In genomic region chrX:110561036-110561435, GRCh38 we compare ENCODE assay signal across 30 cellular contexts.
DNase-seq lines count a peak whose midpoint lies in the region; ATAC-seq and TF ChIP-seq lines count a peak whose summit lies in the region.
"Had no signal": no experiment of that assay in that cellular context is flagged by ENCODE, and none has a peak within 500 bp of the region (broad histone marks: within the 10 kb centered on the region; RNA-seq: fewer than 3 reads in every experiment).

No MANE protein-coding gene starts in this region.

- H3K9me2 ChIP-seq in GM23248 (ENCODE audit: insufficient read depth): no peaks in the 10 kb centered on the region
- H3K9me2 ChIP-seq: SK-N-SH had no signal

- POLR2A ChIA-PET in A673 (lab: Charles Lee; ENCODE audit: low non-redundant PET): no interaction called here

- no peaks in the 10 kb centered on the region; the same call in 1 of the 2 replicates for H3F3A ChIP-seq in GM23248 (ENCODE audit: insufficient read depth)

- CTCF ChIA-PET in A673 (lab: Charles Lee): no interaction called here

- H3K27ac ChIP-seq in A673 (ENCODE audit: low read depth, low read length, poor library complexity, severe bottlenecking): no peak overlapping the region
- no peak overlapping the region for H3K27ac ChIP-seq in GM23248
- H3K27ac ChIP-seq in SJCRH30: no peak overlapping the region
- no peak overlapping the region for H3K27ac ChIP-seq in sigmoid colon
- H3K27ac ChIP-seq: A549, C4-2B, esophagus muscularis mucosa, heart right ventricle, VCaP had no signal

- no peak overlapping the region for H3K9ac ChIP-seq in GM23248
- H3K9ac ChIP-seq: SK-N-SH had no signal

- no peak overlapping the region for H3K4me2 ChIP-seq in GM23248 (ENCODE audit: unreplicated experiment)
- H3K4me2 ChIP-seq: A549, SK-N-SH had no signal

- no peak for ATAC-seq in GM18505 (IDR thresholded peaks at IDR 0.05; ENCODE audit: unreplicated experiment)
- ATAC-seq: A549, heart right ventricle, T-helper 17 cell had no signal

- no peak for TF ChIP-seq EP300 in sigmoid colon (IDR thresholded peaks at IDR 0.05)

- intact Hi-C loops in A673 (cut with micrococcal nuclease; ENCODE audit: unreplicated experiment) (no loop called here), sigmoid colon (cut with DNase I) (no loop called here)

- H4K20me1 ChIP-seq in GM23248 (ENCODE audit: insufficient read depth): no peaks in the 10 kb centered on the region

- TF ChIP-seq POLR2A in GM18505 (IDR thresholded peaks at IDR 0.05; ENCODE audit: borderline replicate concordance, extremely low read depth, insufficient read depth, insufficient read length) (no peak), sigmoid colon (IDR thresholded peaks at IDR 0.05) (no peak)

- no peaks in the 10 kb centered on the region for H3K79me2 ChIP-seq in GM23248 (ENCODE audit: insufficient read depth)

- H3K4me3 ChIP-seq in A673 (ENCODE audit: low read depth, low read length, poor library complexity, severe bottlenecking) (no peak overlapping the region), GM23248 (no peak overlapping the region), SJCRH30 (no peak overlapping the region), fibroblast of the aortic adventitia (ENCODE audit: low read depth, low read length) (no peak overlapping the region), sigmoid colon (no peak overlapping the region)
- H3K4me3 ChIP-seq: A549, esophagus muscularis mucosa, heart right ventricle had no signal

- H3K27me3 ChIP-seq in A673 (replicated peaks; ENCODE audit: insufficient read depth, low read depth, low read length, poor library complexity): no peaks in the 10 kb centered on the region
- no peaks in the 10 kb centered on the region for H3K27me3 ChIP-seq in GM23248 (replicated peaks; ENCODE audit: insufficient read depth)
- H3K27me3 ChIP-seq in SJCRH30: no peaks in the 10 kb centered on the region
- no peaks in the 10 kb centered on the region for H3K27me3 ChIP-seq in sigmoid colon
- H3K27me3 ChIP-seq: esophagus muscularis mucosa, heart right ventricle had no signal

- in situ Hi-C loops in GM23248 (cut with MboI): no loop called here

- 13% methylated on average over 1 of the region's 2 CpGs; no CpG with 5 or more reads in 1 of the 2 experiments for WGBS in GM23248 (ENCODE audit: low coverage in 1 of 2, low lambda C conversion rate in 2 of 2, missing lambda C conversion rate in 2 of 2), 2 experiments
- WGBS in sigmoid colon, 2 donors: 51 to 84% methylated on average over 2 of the region's 2 CpGs

- no peaks in the 10 kb centered on the region for H3K36me3 ChIP-seq in A673 (ENCODE audit: insufficient read depth, low read length, poor library complexity, severe bottlenecking)
- no peaks in the 10 kb centered on the region for H3K36me3 ChIP-seq in GM23248 (ENCODE audit: low read depth)
- H3K36me3 ChIP-seq in SJCRH30: no peaks in the 10 kb centered on the region
- H3K36me3 ChIP-seq in sigmoid colon: no peaks in the 10 kb centered on the region
- H3K36me3 ChIP-seq: esophagus muscularis mucosa, heart right ventricle had no signal

- H2AFZ ChIP-seq in GM23248: no peak overlapping the region

- BruUV-seq in A673 (replicated peaks; lab: Mats Ljungman, UMichigan): no TSS peak

- DNase-seq in A673 (ENCODE audit: low spot score): peak; percentile 29
- peak; percentile 70 for DNase-seq in GM23248
- peak; percentile 11 to 18 for DNase-seq in SJCRH30
- DNase-seq in fibroblast of the aortic adventitia (ENCODE audit: low read depth): peak; percentile 73
- no peak for DNase-seq in sigmoid colon
- no peak for DNase-seq in dermis blood vessel endothelial cell
- no peak for DNase-seq in MV-4-11 (lab: John Stamatoyannopoulos, UW)
- DNase-seq: activated CD4-positive, alpha-beta T cell treated with anti-CD3 and anti-CD28 coated beads, Interleukin-2, amount 10 ng/mL, durations not matched to agents 24 days and 14 days; activated naive CD4-positive, alpha-beta T cell treated with anti-CD3 and anti-CD28 coated beads, Interleukin-2, amount 10 ng/mL, durations not matched to agents 7 days and 5 days; amygdala; cortex of kidney; DMS79 treated with DMSO at 0.1 percent for 48 hours; endodermal cell; heart right ventricle; KG1; mesendoderm; naive B cell; NCI-H1694 treated with DMSO at 0.1 percent for 48 hours; NCI-H2171; NCI-H510A treated with DMSO at 0.1 percent for 48 hours; nucleus accumbens; SK-N-SH; small intestine; stimulated activated CD4-positive, alpha-beta T cell treated with anti-CD3 and anti-CD28 coated beads, Interleukin-2, amount 100 ng/mL, for 24 hours; T-helper 17 cell had no signal

- H3K4me1 ChIP-seq in A673 (ENCODE audit: insufficient read depth, low read length, poor library complexity, severe bottlenecking) (no peaks in the 10 kb centered on the region), GM23248 (ENCODE audit: insufficient read depth) (0 out of 2 replicates have a peak, but pooled peaks cover 5% of the 10 kb centered on the region), SJCRH30 (no peaks in the 10 kb centered on the region), sigmoid colon (no peaks in the 10 kb centered on the region)
- H3K4me1 ChIP-seq: A549, esophagus muscularis mucosa, heart right ventricle had no signal

- TF ChIP-seq CTCF in A673 (conservative IDR thresholded peaks at IDR 0.05; ENCODE audit: low read depth, low read length) (no peak), fibroblast of the aortic adventitia (IDR thresholded peaks at IDR 0.05; ENCODE audit: insufficient read depth, low read length) (no peak), sigmoid colon (IDR thresholded peaks at IDR 0.05) (no peak)

- H3K9me3 ChIP-seq in A673 (ENCODE audit: low read depth, low read length, poor library complexity, severe bottlenecking) (peaks cover 11% of the 10 kb centered on the region), GM23248 (ENCODE audit: low read depth) (no peaks in the 10 kb centered on the region), SJCRH30 (replicated peaks) (peaks cover 2% of the 10 kb centered on the region; the same call in 1 of the 2 replicates), sigmoid colon (no peaks in the 10 kb centered on the region)
- H3K9me3 ChIP-seq: A549 had no signal

Comparison
In these comparisons a context has a peak if more than half of its experiments do, and no peak if none do; other contexts are left out.
1. DNase-seq: peak in A673 (single experiment), GM23248 (single experiment), SJCRH30 (2 of 2) and fibroblast of the aortic adventitia (single experiment); none in sigmoid colon (single experiment), dermis blood vessel endothelial cell (single experiment) and MV-4-11 (single experiment).